ENCODE assay signal across 23 cellular contexts in genomic region chr17:80097307-80097630, GRCh38. TPM values are rescaled to one million over a fixed set of nuclear protein-coding genes. Genes with fewer than 3 reads are reported as not detected.
A peak's percentile ranks its signal among the peaks of the same experiment; 100 is the strongest.
DNase-seq lines count a peak whose midpoint lies in the region; ATAC-seq, FAIRE-seq and TF ChIP-seq lines count a peak whose summit lies in the region.
"Had no signal": no experiment of that assay in that cellular context is flagged by ENCODE, and none has a peak within 500 bp of the region (broad histone marks: within the 10 kb centered on the region; RNA-seq: fewer than 3 reads in every experiment).

No MANE protein-coding gene starts in this region.

- no peak for TF ChIP-seq POLR2A in HepG2 (IDR thresholded peaks at IDR 0.05; ENCODE audit: insufficient read depth in 1 of 2, low read depth in 2 of 2, low read length in 2 of 2)
- no peak for TF ChIP-seq POLR2A in right lobe of liver (IDR thresholded peaks at IDR 0.05)

- H3K9me3 ChIP-seq in HepG2 (ENCODE audit: low read length) = no peaks in the 10 kb centered on the region
- H3K9me3 ChIP-seq in right lobe of liver = no peaks in the 10 kb centered on the region
- no peaks in the 10 kb centered on the region for H3K9me3 ChIP-seq in mucosa of descending colon
- H3K9me3 ChIP-seq: SJSA1 had no signal

- no peaks in the 10 kb centered on the region for H3K36me3 ChIP-seq in HepG2 (replicated peaks in 1 of 2; ENCODE audit: control insufficient read depth in 1 of 2, insufficient read depth in 2 of 2, low read length in 2 of 2)
- H3K36me3 ChIP-seq in right lobe of liver = no peaks in the 10 kb centered on the region
- H3K36me3 ChIP-seq in mucosa of descending colon (ENCODE audit: low read depth) = no peaks in the 10 kb centered on the region

- H3K4me1 Mint-ChIP-seq in glutamatergic neuron (ENCODE audit: low read depth, unreplicated experiment) (peaks cover 17% of the 10 kb centered on the region), neural crest cell (peaks cover 18% of the 10 kb centered on the region)

- in situ Hi-C loops in HepG2 (cut with HindIII; ENCODE audit: extremely low pct_ligation_motif_present, low pct_unique_long_range_greater_than_20kb) = no loop called here

- H3K9me3 Mint-ChIP-seq in glutamatergic neuron (ENCODE audit: unreplicated experiment) = peaks cover 18% of the 10 kb centered on the region
- no peaks in the 10 kb centered on the region for H3K9me3 Mint-ChIP-seq in neural crest cell
- H3K9me3 Mint-ChIP-seq: CD8-positive, alpha-beta memory T cell; H9; HFFc6; IgD-negative memory B cell had no signal

- H3K36me3 Mint-ChIP-seq in glutamatergic neuron (ENCODE audit: unreplicated experiment) (no peaks in the 10 kb centered on the region), neural crest cell (ENCODE audit: low read depth) (no peaks in the 10 kb centered on the region)
- H3K36me3 Mint-ChIP-seq: IgD-negative memory B cell had no signal

- no TSS peak for BruUV-seq in HepG2 (replicated peaks; lab: Mats Ljungman, UMichigan)

- no peak overlapping the region for H3K9ac ChIP-seq in HepG2 (ENCODE audit: insufficient read depth, low read depth, low read length)
- H3K9ac ChIP-seq: GM23248 had no signal

- H3K27me3 Mint-ChIP-seq in glutamatergic neuron (ENCODE audit: unreplicated experiment) = peaks cover 13% of the 10 kb centered on the region
- H3K27me3 Mint-ChIP-seq in neural crest cell (ENCODE audit: low read depth) = no peaks in the 10 kb centered on the region

- TF ChIP-seq RAD21 in HepG2 (CRISPR knock-in tag; IDR thresholded peaks at IDR 0.05) = no peak

- ATAC-seq in HepG2 (peak; percentile 4; the same call in 2 of the 3 replicates), right lobe of liver (no peak), mucosa of descending colon (no peak), HG03521 (IDR thresholded peaks at IDR 0.05; ENCODE audit: unreplicated experiment) (no peak)

- H3K4me2 ChIP-seq in HepG2 (ENCODE audit: low read depth, low read length) = peak overlapping the region; percentile 54

- H3K27me3 ChIP-seq in HepG2 (ENCODE audit: control insufficient read depth in 1 of 2, insufficient read depth in 2 of 2, low read length in 2 of 2) (peaks cover 5 to 44% of the 10 kb centered on the region in 2 experiments; a peak in 4 of 5 replicates), right lobe of liver (no peaks in the 10 kb centered on the region)
- H3K27me3 ChIP-seq: SJSA1 had no signal

- intact Hi-C loops in HepG2 (cut with micrococcal nuclease; ENCODE audit: unreplicated experiment) (no loop called here), right lobe of liver (cut with DNase I) (loop anchor here in 1 of 2 donors (10.0 kb wide), 1 partner anchor 148 kb away; no protein-coding TSS in a partner anchor), mucosa of descending colon (cut with DNase I, micrococcal nuclease) (no loop called here)

- no peak for FAIRE-seq in HepG2 (lab: Jason Lieb, UNC)
- FAIRE-seq: GM12891, RCC 7860 had no signal

- no peak for DNase-seq in HepG2 (ENCODE audit: low spot score)
- DNase-seq in right lobe of liver = no peak
- DNase-seq in glutamatergic neuron = no peak
- DNase-seq in neural crest cell (ENCODE audit: low read depth, low spot score) = no peak
- DNase-seq in caudate nucleus (lab: John Stamatoyannopoulos, UW) = no peak
- DNase-seq in mucosa of descending colon = no peak
- DNase-seq: Calu3; CD8-positive, alpha-beta memory T cell; DMS153; GM23248; H9; HFFc6; MV-4-11; NCI-H1105 treated with DMSO at 0.1 percent for 48 hours; NCI-H2081; NCI-H524 treated with DMSO at 0.1 percent for 48 hours; OCI-M1 had no signal

- H3K4me3 Mint-ChIP-seq in glutamatergic neuron (ENCODE audit: unreplicated experiment) = no peak overlapping the region
- peak overlapping the region; percentile 49 for H3K4me3 Mint-ChIP-seq in neural crest cell
- H3K4me3 Mint-ChIP-seq: H9, HFFc6 had no signal

- 1% methylated on average over 13 of the region's 13 CpGs for WGBS in HepG2 (ENCODE audit: low lambda C conversion rate)
- 67% methylated on average over 5 of the region's 13 CpGs for WGBS in right lobe of liver (ENCODE audit: insufficient coverage, low coverage, low lambda C conversion rate, missing lambda C conversion rate)

- no peaks in the 10 kb centered on the region for H4K20me1 ChIP-seq in HepG2 (ENCODE audit: insufficient read depth, low read length)

- H3K4me3 ChIP-seq in HepG2 (replicated peaks in 1 of 3; ENCODE audit: insufficient read depth in 1 of 3, low read depth in 2 of 3, low read length in 3 of 3) (peak overlapping the region in 1 of 3 experiments; percentile 42; a peak in 1 of 6 replicates), right lobe of liver (no peak overlapping the region), mucosa of descending colon (no peak overlapping the region)
- H3K4me3 ChIP-seq: GM23248, SJSA1 had no signal

- TF ChIP-seq EP300 in HepG2 (IDR thresholded peaks at IDR 0.05; ENCODE audit: low read depth in 2 of 2, low read length in 2 of 2) (no peak), HepG2 (CRISPR knock-in tag; IDR thresholded peaks at IDR 0.05; ENCODE audit: borderline replicate concordance) (no peak)

- no peak overlapping the region for H3K27ac ChIP-seq in HepG2 (ENCODE audit: extremely low read length, insufficient read depth, low read length)
- no peak overlapping the region for H3K27ac ChIP-seq in right lobe of liver
- no peak overlapping the region for H3K27ac ChIP-seq in caudate nucleus (ENCODE audit: low read depth, low read length)
- H3K27ac ChIP-seq: C4-2B, GM23248, SJSA1 had no signal

- peaks cover 8% of the 10 kb centered on the region for H3K79me2 ChIP-seq in HepG2 (ENCODE audit: insufficient read depth, low read length)

- H2AFZ ChIP-seq in HepG2 (ENCODE audit: low read length) = no peak overlapping the region
- H2AFZ ChIP-seq: GM23248 had no signal

- TF ChIP-seq CTCF in HepG2 (CRISPR knock-in tag; IDR thresholded peaks at IDR 0.05) = no peak
- no peak for TF ChIP-seq CTCF in right lobe of liver (IDR thresholded peaks at IDR 0.05)
- TF ChIP-seq CTCF in glutamatergic neuron (IDR thresholded peaks at IDR 0.05; ENCODE audit: partially characterized antibody, unreplicated experiment) = no peak
- no peak for TF ChIP-seq CTCF in neural crest cell (conservative IDR thresholded peaks at IDR 0.05)
- TF ChIP-seq CTCF in mucosa of descending colon (IDR thresholded peaks at IDR 0.05) = no peak

- POLR2A ChIA-PET in HepG2 (lab: Yijun Ruan, JAX) = no interaction called here

- H3K27ac Mint-ChIP-seq in glutamatergic neuron (ENCODE audit: unreplicated experiment) = peak overlapping the region; percentile 88
- H3K27ac Mint-ChIP-seq in neural crest cell (ENCODE audit: unreplicated experiment) = no peak overlapping the region
- H3K27ac Mint-ChIP-seq: HFFc6, IgD-negative memory B cell had no signal

- CTCF ChIA-PET in HepG2 (lab: Yijun Ruan, JAX; ENCODE audit: low intra/inter-chr PET ratio, low total read pairs) = no interaction called here

- peaks cover 48% of the 10 kb centered on the region for H3K4me1 ChIP-seq in HepG2 (ENCODE audit: insufficient read depth, low read length)
- no peaks in the 10 kb centered on the region for H3K4me1 ChIP-seq in right lobe of liver
- H3K4me1 ChIP-seq in mucosa of descending colon (ENCODE audit: low read depth) = peaks cover 4% of the 10 kb centered on the region

RNA-seq across cellular contexts. Expression of gene GAA, which starts 4.1 kb away (rescaled TPM):
- 13.4 and 36.4 TPM in 2 replicates for total RNA-seq in HepG2 (2016; rRNA removed; fragmentation: Illumina TruSeq; extraction: Trizol)
- 13.8 and 16.4 TPM in 2 replicates for total RNA-seq in HepG2 (2016; cell fraction: cytosol; rRNA removed; fragmentation: Illumina TruSeq; extraction: Trizol; ENCODE audit: low read depth)
- 12.1 and 36.9 TPM in 2 replicates for total RNA-seq in HepG2 (2016; cell fraction: insoluble cytoplasmic fraction; rRNA removed; fragmentation: Illumina TruSeq; extraction: Trizol)
- 20.3 and 20.7 TPM in 2 replicates for total RNA-seq in HepG2 (2016; cell fraction: membrane; rRNA removed; fragmentation: Illumina TruSeq; extraction: Trizol)
- 47.6 and 57.6 TPM in 2 replicates for total RNA-seq in HepG2 (2016; cell fraction: nucleus; rRNA removed; fragmentation: Illumina TruSeq; extraction: Trizol)
- 21.6 and 23.6 TPM in 2 replicates for polyA plus RNA-seq in HepG2 (2011; rRNA removed)
- 16.3 and 29.8 TPM in 2 replicates for polyA plus RNA-seq in HepG2 (2011; cell fraction: cytosol; rRNA removed)
- 231 and 320 TPM in 2 replicates for polyA plus RNA-seq in HepG2 (2011; cell fraction: nucleus; rRNA removed)
- 50.7 and 73.8 TPM in 2 replicates for polyA plus RNA-seq in HepG2 (2012)
- 11.3 and 13.9 TPM in 2 replicates for polyA plus RNA-seq in HepG2 (2016; cell fraction: cytosol; fragmentation: Illumina TruSeq; extraction: Trizol; ENCODE audit: low read depth)
- 16.7 and 22.9 TPM in 2 replicates for polyA plus RNA-seq in HepG2 (2016; cell fraction: insoluble cytoplasmic fraction; fragmentation: Illumina TruSeq; extraction: Trizol; ENCODE audit: low read depth)
- 13.9 and 14.3 TPM in 2 replicates for polyA plus RNA-seq in HepG2 (2016; cell fraction: membrane; fragmentation: Illumina TruSeq; extraction: Trizol; ENCODE audit: low read depth)
- 136 and 145 TPM in 2 replicates for polyA plus RNA-seq in HepG2 (2016; cell fraction: nucleus; fragmentation: Illumina TruSeq; extraction: Trizol; ENCODE audit: insufficient read depth, low read depth)
- 7.2 and 27.1 TPM in 2 replicates for polyA minus RNA-seq in HepG2 (2011; rRNA and poly(A)+ RNA removed; ENCODE audit: low replicate concordance)
- 22.9 and 24.2 TPM in 2 replicates for polyA minus RNA-seq in HepG2 (2011; cell fraction: cytosol; rRNA and poly(A)+ RNA removed)
- 20.3 and 21.2 TPM in 2 replicates for polyA minus RNA-seq in HepG2 (2011; cell fraction: nucleus; rRNA and poly(A)+ RNA removed)
- 10 to 100 TPM; 42.7 to 94.1 (median 71.0) TPM for total RNA-seq in right lobe of liver
- total RNA-seq in glutamatergic neuron (ENCODE audit: unreplicated experiment) = 384 TPM
- 36.2 and 38.4 TPM in 2 replicates for total RNA-seq in neural crest cell
- total RNA-seq in mucosa of descending colon = 10 to 100 TPM; 23.4 to 50.0 (median 49.3) TPM

RNA-seq across cellular contexts. Expression of gene EIF4A3, which starts 49.7 kb away (rescaled TPM):
- total RNA-seq in HepG2 (2016; rRNA removed; fragmentation: Illumina TruSeq; extraction: Trizol) (187 and 239 TPM in 2 replicates), right lobe of liver (10 to 100 TPM; 21.6 to 41.7 (median 32.2) TPM), glutamatergic neuron (ENCODE audit: unreplicated experiment) (110 TPM), neural crest cell (135 and 141 TPM in 2 replicates), mucosa of descending colon (10 to 100 TPM; 59.2 to 80.2 (median 61.8) TPM)
- 22.3 and 28.3 TPM in 2 replicates for total RNA-seq in HepG2 (2016; cell fraction: cytosol; rRNA removed; fragmentation: Illumina TruSeq; extraction: Trizol; ENCODE audit: low read depth)
- 185 and 243 TPM in 2 replicates for total RNA-seq in HepG2 (2016; cell fraction: insoluble cytoplasmic fraction; rRNA removed; fragmentation: Illumina TruSeq; extraction: Trizol)
- 36.4 and 40.0 TPM in 2 replicates for total RNA-seq in HepG2 (2016; cell fraction: membrane; rRNA removed; fragmentation: Illumina TruSeq; extraction: Trizol)
- total RNA-seq in HepG2 (2016; cell fraction: nucleus; rRNA removed; fragmentation: Illumina TruSeq; extraction: Trizol) = 83.4 and 83.5 TPM in 2 replicates
- 121 and 145 TPM in 2 replicates for polyA plus RNA-seq in HepG2 (2011; rRNA removed)
- polyA plus RNA-seq in HepG2 (2011; cell fraction: cytosol; rRNA removed) = 103 and 117 TPM in 2 replicates
- polyA plus RNA-seq in HepG2 (2011; cell fraction: nucleus; rRNA removed) = 77.0 and 103 TPM in 2 replicates
- 104 and 124 TPM in 2 replicates for polyA plus RNA-seq in HepG2 (2012)
- polyA plus RNA-seq in HepG2 (2016; cell fraction: cytosol; fragmentation: Illumina TruSeq; extraction: Trizol; ENCODE audit: low read depth) = 8.3 and 9.0 TPM in 2 replicates
- polyA plus RNA-seq in HepG2 (2016; cell fraction: insoluble cytoplasmic fraction; fragmentation: Illumina TruSeq; extraction: Trizol; ENCODE audit: low read depth) = 233 and 236 TPM in 2 replicates
- polyA plus RNA-seq in HepG2 (2016; cell fraction: membrane; fragmentation: Illumina TruSeq; extraction: Trizol; ENCODE audit: low read depth) = 19.8 and 20.6 TPM in 2 replicates
- 120 and 131 TPM in 2 replicates for polyA plus RNA-seq in HepG2 (2016; cell fraction: nucleus; fragmentation: Illumina TruSeq; extraction: Trizol; ENCODE audit: insufficient read depth, low read depth)
- 54.2 and 110 TPM in 2 replicates for polyA minus RNA-seq in HepG2 (2011; rRNA and poly(A)+ RNA removed; ENCODE audit: low replicate concordance)
- polyA minus RNA-seq in HepG2 (2011; cell fraction: cytosol; rRNA and poly(A)+ RNA removed) = 55.3 and 55.4 TPM in 2 replicates
- 61.8 and 65.1 TPM in 2 replicates for polyA minus RNA-seq in HepG2 (2011; cell fraction: nucleus; rRNA and poly(A)+ RNA removed)
